ENCODE assay signal across 11 cellular contexts in the genomic region with DNA sequence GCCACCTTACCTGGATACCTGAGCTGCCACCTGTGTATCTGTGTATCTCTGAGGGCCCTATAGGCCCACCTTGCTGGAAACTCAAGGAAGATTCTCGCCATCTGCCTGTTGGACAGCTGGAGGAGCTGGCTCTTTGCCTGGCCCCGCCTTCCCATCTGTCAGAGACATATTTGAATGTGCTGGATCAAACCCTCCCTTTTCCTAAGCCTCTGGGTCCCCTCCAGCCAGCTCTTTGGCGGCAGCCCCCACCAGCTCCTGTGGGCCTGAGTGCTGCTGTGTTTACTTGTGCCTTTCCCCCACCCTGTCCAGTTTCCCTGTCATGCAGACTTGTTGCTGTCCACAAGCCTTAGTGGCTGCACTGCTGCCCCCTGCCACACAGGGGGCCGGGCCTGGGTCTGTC. TPM values are rescaled to one million over a fixed set of nuclear protein-coding genes. Genes with fewer than 3 reads are reported as not detected.
DNase-seq lines count a peak whose midpoint lies in the region; ATAC-seq and TF ChIP-seq lines count a peak whose summit lies in the region.
"Had no signal": no experiment of that assay in that cellular context is flagged by ENCODE, and none has a peak within 500 bp of the region (broad histone marks: within the 10 kb centered on the region; RNA-seq: fewer than 3 reads in every experiment).

No MANE protein-coding gene starts in this region.

- peak overlapping the region; percentile 82 for H2BK5ac ChIP-seq in neuronal stem cell (ENCODE audit: low read length)

- H3K4me1 ChIP-seq in neuronal stem cell (ENCODE audit: control insufficient read depth in 2 of 2, insufficient read depth in 1 of 2, low read depth in 1 of 2, low read length in 2 of 2), result peaks cover 39 to 42% of the 10 kb centered on the region in 2 donors

- peak overlapping the region; percentile 65 for H2BK12ac ChIP-seq in neuronal stem cell (ENCODE audit: low read length)

- H3K4me3 ChIP-seq in neuronal stem cell (ENCODE audit: low read length in 2 of 2), result no peak overlapping the region

- peaks cover 0 to 31% of the 10 kb centered on the region in 2 donors for H3K36me3 ChIP-seq in neuronal stem cell (replicated peaks in 1 of 2; ENCODE audit: control insufficient read depth in 2 of 2, insufficient read depth in 2 of 2, low read length in 2 of 2)

- H3K27me3 ChIP-seq in neuronal stem cell (ENCODE audit: control insufficient read depth in 3 of 3, insufficient read depth in 3 of 3, low read depth in 1 of 3, low read length in 3 of 3), result no peaks in the 10 kb centered on the region

- no peaks in the 10 kb centered on the region for H3K79me1 ChIP-seq in neuronal stem cell (ENCODE audit: low read depth, low read length)

- peak; percentile 73 for DNase-seq in NCI-H2107 (lab: John Stamatoyannopoulos, UW)
- peak; percentile 24 to 43 for DNase-seq in cerebellar nuclear complex (lab: John Stamatoyannopoulos, UW)
- DNase-seq in neuronal stem cell (ENCODE audit: low spot score), result no peak
- no peak for DNase-seq in A172 (ENCODE audit: low spot score)
- no peak for DNase-seq in activated CD8-positive, alpha-beta memory T cell treated with anti-CD3 and anti-CD28 coated beads, Interleukin-2, amount 50 U/mL, for 4 hours
- DNase-seq: EL, kidney glomerular epithelial cell had no signal

- no peaks in the 10 kb centered on the region for H3K9me3 ChIP-seq in neuronal stem cell (replicated peaks in 1 of 2; ENCODE audit: control insufficient read depth in 2 of 2, insufficient read depth in 1 of 2, low read depth in 1 of 2, low read length in 2 of 2)

- WGBS in neuronal stem cell (ENCODE audit: extremely low coverage in 2 of 2, insufficient read length in 2 of 2, insufficient replicate concordance in 1 of 2), 2 donors, result no CpG with 5 or more reads among the region's 4 CpGs

- H4K91ac ChIP-seq in neuronal stem cell (ENCODE audit: low read depth, low read length, poor library complexity), result no peak overlapping the region

- peak overlapping the region; percentile 74 for H2AK5ac ChIP-seq in neuronal stem cell (ENCODE audit: low read depth, low read length)

- H2AFZ ChIP-seq in neuronal stem cell (ENCODE audit: low read length), result no peak overlapping the region

- H3K23ac ChIP-seq in neuronal stem cell (ENCODE audit: low read depth, low read length, poor library complexity), result no peak overlapping the region

- no peak overlapping the region for H3K4ac ChIP-seq in neuronal stem cell (ENCODE audit: low read length)

- peak overlapping the region; percentile 86 for H3K18ac ChIP-seq in neuronal stem cell (ENCODE audit: low read length)

- H2BK15ac ChIP-seq in neuronal stem cell (ENCODE audit: low read length), result peak overlapping the region; percentile 32

- H4K8ac ChIP-seq in neuronal stem cell (ENCODE audit: low read depth, low read length), result no peak overlapping the region

- no peak overlapping the region for H3K4me2 ChIP-seq in neuronal stem cell (ENCODE audit: insufficient read depth, low read length, poor library complexity, severe bottlenecking)

- H2BK120ac ChIP-seq in neuronal stem cell (ENCODE audit: low read depth, low read length), result no peak overlapping the region

- ATAC-seq in HG02623 (IDR thresholded peaks at IDR 0.05; ENCODE audit: unreplicated experiment), result no peak
- no peak for ATAC-seq in HG03432 (IDR thresholded peaks at IDR 0.05; ENCODE audit: unreplicated experiment)
- ATAC-seq: Panc1 had no signal

- H3K14ac ChIP-seq in neuronal stem cell (ENCODE audit: low read length), result no peak overlapping the region

- no peak overlapping the region for H3K9ac ChIP-seq in neuronal stem cell (ENCODE audit: low read depth, low read length, poor library complexity)

- no peak for TF ChIP-seq CTCF in C4-2B (conservative IDR thresholded peaks at IDR 0.05)

- peak overlapping the region; percentile 95; the same call in 1 of the 2 replicates for H3K27ac ChIP-seq in C4-2B
- H3K27ac ChIP-seq in neuronal stem cell (replicated peaks; ENCODE audit: low read length), result no peak overlapping the region

RNA-seq across cellular contexts. Expression of a gene that starts 55.9 kb away (rescaled TPM):
- 359 TPM for polyA plus RNA-seq in neuronal stem cell (2013, experiment 1 of 2)
- 362 TPM for polyA plus RNA-seq in neuronal stem cell (2013, experiment 2 of 2)
- 108 and 142 TPM in 2 replicates for total RNA-seq in A172 (2014; rRNA removed; shearing (Covaris generic))

Comparison
In these comparisons a context has a peak if more than half of its experiments do, and no peak if none do; other contexts are left out.
1. DNase-seq: peak in NCI-H2107 (single experiment) and cerebellar nuclear complex (2 of 2); none in neuronal stem cell (single experiment), A172 (single experiment) and activated CD8-positive, alpha-beta memory T cell treated with anti-CD3 and anti-CD28 coated beads, Interleukin-2, amount 50 U/mL, for 4 hours (single experiment).